In the genomic region with DNA sequence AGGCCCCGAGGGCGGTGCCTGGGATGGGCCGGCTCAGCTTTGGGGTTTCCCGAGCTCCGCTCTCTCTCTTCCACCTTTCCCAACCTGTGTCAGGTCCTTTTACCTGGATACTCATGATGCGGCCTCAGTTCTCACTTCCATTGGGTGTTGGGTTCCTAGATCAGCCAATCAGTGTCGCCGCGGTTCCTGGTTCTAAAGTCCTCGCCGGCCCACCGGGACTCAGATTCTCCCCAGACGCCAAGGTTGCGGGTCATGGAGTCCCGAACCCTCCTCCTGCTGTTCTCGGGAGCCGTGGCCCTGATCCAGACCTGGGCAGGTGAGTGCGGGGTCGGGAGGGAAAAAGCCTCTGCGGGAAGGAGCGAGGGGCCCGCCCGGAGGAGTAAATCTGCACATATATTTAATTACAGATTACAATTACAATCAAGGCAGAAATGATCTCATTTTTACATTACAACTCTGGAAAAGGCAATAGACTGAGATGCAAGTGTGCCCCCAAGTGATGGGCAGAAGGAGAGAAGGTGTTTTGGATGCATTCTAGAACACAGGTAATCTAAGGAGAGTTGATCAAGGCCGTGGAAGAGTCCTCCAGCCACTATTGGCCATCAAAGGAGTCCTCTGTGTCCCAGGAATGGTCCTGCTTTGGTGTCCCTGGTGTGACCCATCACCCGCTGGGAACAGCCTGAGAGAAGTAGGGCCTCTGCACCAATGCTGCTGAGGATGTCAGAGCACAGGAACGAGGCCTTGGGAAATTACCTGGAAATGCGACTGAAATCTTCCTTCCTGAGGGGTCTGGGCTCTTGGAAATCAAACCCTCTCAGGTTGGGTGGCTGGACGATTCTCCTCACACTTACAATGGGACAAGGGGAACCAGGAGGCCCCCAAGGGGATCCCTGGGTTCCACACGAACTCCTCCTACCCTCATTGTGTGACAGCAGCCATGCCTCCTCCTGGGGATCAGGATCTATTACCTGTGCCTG, we compare ENCODE assay signal across 8 cellular contexts. TPM values are rescaled to one million over a fixed set of nuclear protein-coding genes. Genes with fewer than 3 reads are reported as not detected.
DNase-seq lines count a peak whose midpoint lies in the region; ATAC-seq lines count a peak whose summit lies in the region.

No MANE protein-coding gene starts in this region.

- H3K9me3 Mint-ChIP-seq in activated T-helper 2 cell treated with anti-CD3 and anti-CD28 coated beads, Interferon-gamma antibody, Interleukin-2, Interleukin-4, amounts not matched to agents 10 μg/mL and 5 μg/mL and 100 μg/mL, durations not matched to agents 14 hours and 24 hours and 36 hours, result no peaks in the 10 kb centered on the region
- H3K9me3 Mint-ChIP-seq in naive thymus-derived CD8-positive, alpha-beta T cell, result peaks cover 0 to 2% (median 0%) of the 10 kb centered on the region in 9 donors

- H3K4me3 Mint-ChIP-seq in activated T-helper 2 cell treated with anti-CD3 and anti-CD28 coated beads, Interferon-gamma antibody, Interleukin-2, Interleukin-4, amounts not matched to agents 10 μg/mL and 5 μg/mL and 100 μg/mL, durations not matched to agents 14 hours and 24 hours and 36 hours (ENCODE audit: low read depth), result peak overlapping the region; percentile 100
- H3K4me3 Mint-ChIP-seq in naive thymus-derived CD8-positive, alpha-beta T cell, result peak overlapping the region; percentile 98 to 100 (median 99)

- peaks cover 4% of the 10 kb centered on the region for H3K27me3 ChIP-seq in NT2/D1 (ENCODE audit: insufficient read depth, insufficient read length)

- intact Hi-C loops in activated T-helper 2 cell treated with anti-CD3 and anti-CD28 coated beads, Interferon-gamma antibody, Interleukin-2, Interleukin-4, amounts not matched to agents 10 μg/mL and 5 μg/mL and 100 μg/mL, durations not matched to agents 14 hours and 24 hours and 36 hours (cut with micrococcal nuclease), result loop anchor here (1.0 kb wide), 1 partner anchor 64 kb away; no protein-coding TSS in a partner anchor

- DNase-seq in AG08396 (ENCODE audit: low spot score) (peak; percentile 73), NT2/D1 (ENCODE audit: low read depth, low spot score) (peak; percentile 75), fibroblast of peridontal ligament (ENCODE audit: extremely low read depth) (peak; percentile 67)
- DNase-seq in activated T-helper 2 cell treated with anti-CD3 and anti-CD28 coated beads, Interferon-gamma antibody, Interleukin-2, Interleukin-4, amounts not matched to agents 10 μg/mL and 5 μg/mL and 100 μg/mL, durations not matched to agents 14 hours and 24 hours and 36 hours (ENCODE audit: low spot score), result peak; percentile 85
- DNase-seq in naive thymus-derived CD8-positive, alpha-beta T cell, result peak; percentile 80 to 97 (median 93)
- peak; percentile 65 to 81 for DNase-seq in stimulated activated CD8-positive, alpha-beta memory T cell treated with anti-CD3 and anti-CD28 coated beads, Interleukin-7, amount 100 ng/mL, for 48 hours (ENCODE audit: extremely low read depth in 1 of 2, low read depth in 1 of 2)

- peak overlapping the region; percentile 38 for H3K4me3 ChIP-seq in NT2/D1 (ENCODE audit: insufficient read length, low read depth)

- no peaks in the 10 kb centered on the region for H3K36me3 ChIP-seq in NT2/D1 (ENCODE audit: insufficient read depth, insufficient read length, low read length)

- H3K9ac ChIP-seq in NT2/D1 (ENCODE audit: insufficient read length, low read depth), result peak overlapping the region; percentile 11

- H3K36me3 Mint-ChIP-seq in activated T-helper 2 cell treated with anti-CD3 and anti-CD28 coated beads, Interferon-gamma antibody, Interleukin-2, Interleukin-4, amounts not matched to agents 10 μg/mL and 5 μg/mL and 100 μg/mL, durations not matched to agents 14 hours and 24 hours and 36 hours (ENCODE audit: low read depth), result peaks cover 49% of the 10 kb centered on the region
- H3K36me3 Mint-ChIP-seq in naive thymus-derived CD8-positive, alpha-beta T cell, result peaks cover 12 to 44% (median 36%) of the 10 kb centered on the region in 3 donors

- no peaks in the 10 kb centered on the region; the same call in 1 of the 2 replicates for H3K9me3 ChIP-seq in NT2/D1 (ENCODE audit: insufficient read depth, low read length)

- ATAC-seq in GM19035 (IDR thresholded peaks at IDR 0.05; ENCODE audit: unreplicated experiment), result peak; percentile 92
- ATAC-seq in HG03354 (IDR thresholded peaks at IDR 0.05; ENCODE audit: poor library complexity, severe bottlenecking, unreplicated experiment), result peak; percentile 93
- ATAC-seq in naive thymus-derived CD8-positive, alpha-beta T cell, result peak; percentile 88 to 91

- peak overlapping the region; percentile 90 for H3K27ac Mint-ChIP-seq in activated T-helper 2 cell treated with anti-CD3 and anti-CD28 coated beads, Interferon-gamma antibody, Interleukin-2, Interleukin-4, amounts not matched to agents 10 μg/mL and 5 μg/mL and 100 μg/mL, durations not matched to agents 14 hours and 24 hours and 36 hours
- peak overlapping the region; percentile 97 to 100 (median 99) for H3K27ac Mint-ChIP-seq in naive thymus-derived CD8-positive, alpha-beta T cell

- POLR2A ChIA-PET in naive thymus-derived CD8-positive, alpha-beta T cell (lab: Charles Lee), result interaction anchor here (0.6 to 1.6 kb wide), 13 partner anchors 8 to 266 kb away, joined by 3 to 6 read pairs (median 4); a partner anchor contains a TSS

- H3K4me1 ChIP-seq in NT2/D1 (ENCODE audit: insufficient read depth, insufficient read length), result no peaks in the 10 kb centered on the region

- peaks cover 9% of the 10 kb centered on the region for H3K27me3 Mint-ChIP-seq in activated T-helper 2 cell treated with anti-CD3 and anti-CD28 coated beads, Interferon-gamma antibody, Interleukin-2, Interleukin-4, amounts not matched to agents 10 μg/mL and 5 μg/mL and 100 μg/mL, durations not matched to agents 14 hours and 24 hours and 36 hours (ENCODE audit: low read depth)
- no peaks in the 10 kb centered on the region for H3K27me3 Mint-ChIP-seq in naive thymus-derived CD8-positive, alpha-beta T cell

- H3K4me1 Mint-ChIP-seq in activated T-helper 2 cell treated with anti-CD3 and anti-CD28 coated beads, Interferon-gamma antibody, Interleukin-2, Interleukin-4, amounts not matched to agents 10 μg/mL and 5 μg/mL and 100 μg/mL, durations not matched to agents 14 hours and 24 hours and 36 hours (ENCODE audit: low read depth), result peaks cover 52% of the 10 kb centered on the region
- H3K4me1 Mint-ChIP-seq in naive thymus-derived CD8-positive, alpha-beta T cell, result peaks cover 41 to 64% (median 59%) of the 10 kb centered on the region in 4 donors

RNA-seq across cellular contexts. Expression of a gene that starts 34.7 kb away (rescaled TPM):
- total RNA-seq in activated T-helper 2 cell treated with anti-CD3 and anti-CD28 coated beads, Interferon-gamma antibody, Interleukin-2, Interleukin-4, amounts not matched to agents 10 μg/mL and 5 μg/mL and 100 μg/mL, durations not matched to agents 14 hours and 24 hours and 36 hours, result 30.6 and 31.5 TPM in 2 replicates
- total RNA-seq in naive thymus-derived CD8-positive, alpha-beta T cell, result 10 to 100 TPM; 12.3 to 13.8 TPM
- 1 to 10 TPM; 3.3 to 4.7 (median 3.8) TPM for polyA plus RNA-seq in naive thymus-derived CD8-positive, alpha-beta T cell

RNA-seq across cellular contexts. Expression of a gene that starts 59.9 kb away (rescaled TPM):
- 5.6 and 6.0 TPM in 2 replicates for total RNA-seq in activated T-helper 2 cell treated with anti-CD3 and anti-CD28 coated beads, Interferon-gamma antibody, Interleukin-2, Interleukin-4, amounts not matched to agents 10 μg/mL and 5 μg/mL and 100 μg/mL, durations not matched to agents 14 hours and 24 hours and 36 hours
- 10 to 100 TPM; 21.0 to 21.9 TPM for total RNA-seq in naive thymus-derived CD8-positive, alpha-beta T cell
- polyA plus RNA-seq in naive thymus-derived CD8-positive, alpha-beta T cell, result 1 to 10 TPM; 3.7 to 5.8 (median 5.5) TPM

Comparison
In these comparisons a context has a peak if more than half of its experiments do, and no peak if none do; other contexts are left out.
1. Peak in every context shown above with its lines: DNase-seq, ATAC-seq and H3K4me3 ChIP-seq.